ENCODE assay signal across 12 cellular contexts in genomic region chr6:69865126-69865525, GRCh38. TPM values are rescaled to one million over a fixed set of nuclear protein-coding genes. Genes with fewer than 3 reads are reported as not detected.
DNase-seq lines count a peak whose midpoint lies in the region; ATAC-seq and TF ChIP-seq lines count a peak whose summit lies in the region.
"Had no signal": no experiment of that assay in that cellular context is flagged by ENCODE, and none has a peak within 500 bp of the region (broad histone marks: within the 10 kb centered on the region; RNA-seq: fewer than 3 reads in every experiment).

No MANE protein-coding gene starts in this region.

- H3K27ac ChIP-seq in colonic mucosa, result no peak overlapping the region
- H3K27ac ChIP-seq: VCaP had no signal

- no peak overlapping the region for H3K9ac ChIP-seq in colonic mucosa (ENCODE audit: low read depth in 2 of 2, low read length in 2 of 2)

- no peaks in the 10 kb centered on the region for H3K4me1 ChIP-seq in colonic mucosa

- intact Hi-C loops in colonic mucosa (cut with DNase I), result no loop called here

- H3K27me3 ChIP-seq in colonic mucosa, result peaks cover 7% of the 10 kb centered on the region

- H3K4me3 ChIP-seq in colonic mucosa, result no peak overlapping the region

- H3K27me3 Mint-ChIP-seq in glutamatergic neuron (ENCODE audit: unreplicated experiment), result peaks cover 4% of the 10 kb centered on the region

- no peak overlapping the region for H3K4me3 Mint-ChIP-seq in glutamatergic neuron (ENCODE audit: unreplicated experiment)

- ATAC-seq in omental fat pad (ENCODE audit: low FRiP score), result peak; percentile 48
- ATAC-seq: esophagus mucosa had no signal

- peaks cover 18% of the 10 kb centered on the region for H3K4me1 Mint-ChIP-seq in glutamatergic neuron (ENCODE audit: low read depth, unreplicated experiment)

- H3K27ac Mint-ChIP-seq in glutamatergic neuron (ENCODE audit: unreplicated experiment), result no peak overlapping the region

- no peaks in the 10 kb centered on the region for H3K9me3 ChIP-seq in colonic mucosa

- no peaks in the 10 kb centered on the region for H3K36me3 Mint-ChIP-seq in glutamatergic neuron (ENCODE audit: unreplicated experiment)

- DNase-seq in DMS 273 (lab: John Stamatoyannopoulos, UW; ENCODE audit: unreplicated experiment) (peak; percentile 75), LHCN-M2 (ENCODE audit: low read depth) (peak; percentile 74), dedifferentiated amniotic fluid mesenchymal stem cell (ENCODE audit: extremely low spot score) (peak; percentile 89), omental fat pad (ENCODE audit: low spot score) (no peak), glutamatergic neuron (no peak), NOMO-1 treated with dmso at 0.1 percent for 144 hours (lab: John Stamatoyannopoulos, UW; ENCODE audit: unreplicated experiment) (no peak), colonic mucosa (no peak)
- no peak for DNase-seq in activated effector memory CD4-positive, alpha-beta T cell treated with Interleukin-2 at 50 U/mL for 16 hours
- DNase-seq: aorta, occipital lobe had no signal

- no peaks in the 10 kb centered on the region for H3K9me3 Mint-ChIP-seq in glutamatergic neuron (ENCODE audit: unreplicated experiment)

- H3K36me3 ChIP-seq in colonic mucosa, result no peaks in the 10 kb centered on the region

- no peak for TF ChIP-seq CTCF in omental fat pad (IDR thresholded peaks at IDR 0.05)
- no peak for TF ChIP-seq CTCF in glutamatergic neuron (IDR thresholded peaks at IDR 0.05; ENCODE audit: partially characterized antibody, unreplicated experiment)
- TF ChIP-seq CTCF in colonic mucosa (IDR thresholded peaks at IDR 0.05), result no peak

RNA-seq across cellular contexts. Expression of gene COL19A1, which starts 1.2 kb away (rescaled TPM):
- total RNA-seq in LHCN-M2 (2014; rRNA removed) (0.26 and 0.40 TPM in 2 replicates), omental fat pad (under 1 TPM in 1 of 4 donors, not detected in 3; 0.09 TPM), glutamatergic neuron (ENCODE audit: unreplicated experiment) (0.78 TPM), colonic mucosa (under 1 TPM; 0.22 to 0.56 TPM)
- polyA plus RNA-seq in LHCN-M2 (2012), result not detected
- polyA plus RNA-seq: aorta had no signal

Comparison
In these comparisons a context has a peak if more than half of its experiments do, and no peak if none do; other contexts are left out.
1. DNase-seq: peak in DMS 273 (single experiment), LHCN-M2 (single experiment) and dedifferentiated amniotic fluid mesenchymal stem cell (single experiment); none in omental fat pad (single experiment), activated effector memory CD4-positive, alpha-beta T cell treated with Interleukin-2 at 50 U/mL for 16 hours (single experiment), glutamatergic neuron (single experiment), NOMO-1 treated with dmso at 0.1 percent for 144 hours (single experiment) and colonic mucosa (single experiment).